Comparison of ENCODE assay signal across 29 cellular contexts in the genomic region with DNA sequence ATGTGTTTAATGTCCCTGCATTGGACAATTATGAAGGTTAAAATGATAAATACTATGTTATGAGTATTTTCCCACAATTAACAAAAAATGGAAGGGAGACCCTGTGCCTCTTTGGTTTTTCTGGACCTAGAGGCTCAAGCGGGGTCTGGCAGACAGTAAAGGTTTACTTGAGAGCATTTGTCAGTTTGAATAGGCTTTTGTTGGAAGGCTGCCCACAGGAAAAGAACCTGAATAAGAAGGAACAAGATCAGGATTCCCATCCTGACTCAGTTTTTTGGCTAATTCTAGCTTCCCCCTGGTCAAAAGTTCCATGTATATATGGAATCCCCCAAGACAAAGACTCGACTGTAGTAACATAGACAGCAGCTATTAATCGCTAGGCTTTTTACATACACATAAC.
DNase-seq lines count a peak whose midpoint lies in the region; ATAC-seq, FAIRE-seq and TF ChIP-seq lines count a peak whose summit lies in the region.
"Had no signal": no experiment of that assay in that cellular context is flagged by ENCODE, and none has a peak within 500 bp of the region (broad histone marks: within the 10 kb centered on the region; RNA-seq: fewer than 3 reads in every experiment).

No MANE protein-coding gene starts in this region.

- H4K20me1 ChIP-seq in GM23338 (replicated peaks; ENCODE audit: insufficient read depth), result no peaks in the 10 kb centered on the region

- no peak for TF ChIP-seq POLR2A in A549 (IDR thresholded peaks at IDR 0.05; ENCODE audit: low read length)

- no peaks in the 10 kb centered on the region; the same call in 2 of the 3 replicates for H3K4me1 Mint-ChIP-seq in GM23338

- no peaks in the 10 kb centered on the region for H3K27me3 ChIP-seq in GM23338 (ENCODE audit: insufficient read depth)
- H3K27me3 ChIP-seq: MG63 had no signal

- ATAC-seq in A549, result no peak
- no peak for ATAC-seq in GM23338
- ATAC-seq in GM18519 (IDR thresholded peaks at IDR 0.05; ENCODE audit: low FRiP score, unreplicated experiment), result no peak
- ATAC-seq: Panc1 had no signal

- POLR2A ChIA-PET in A549 (lab: Yijun Ruan, JAX), result no interaction called here

- no peak overlapping the region for H3K4me3 Mint-ChIP-seq in GM23338
- H3K4me3 Mint-ChIP-seq: CD4-positive, alpha-beta memory T cell had no signal

- DNase-seq in A549 (ENCODE audit: low read depth in 1 of 2, low spot score in 1 of 2), result no peak
- no peak for DNase-seq in GM23338 (ENCODE audit: low spot score)
- peak; percentile 64 for DNase-seq in dermis blood vessel endothelial cell
- DNase-seq in medulla oblongata (ENCODE audit: extremely low spot score), result peak; percentile 21
- DNase-seq in SW480 (ENCODE audit: low spot score), result no peak
- no peak for DNase-seq in cerebellar cortex (ENCODE audit: low spot score)
- DNase-seq: C1 segment of cervical spinal cord; Caco-2; CD4-positive, alpha-beta memory T cell; DMS 273 treated with DMSO at 0.1 percent for 48 hours; DMS79; GF-D8; IMR-90; KG1; MG63; NCI-H1436 treated with DMSO at 0.1 percent for 48 hours; NCI-H187 treated with DMSO at 0.1 percent for 48 hours; NCI-H2107; NCI-H446 treated with DMSO at 0.1 percent for 48 hours; NCI-H526; NCI-H82; SIG-M5; SK-N-SH; SW 1271 had no signal

- H3K9me3 ChIP-seq in A549, result no peaks in the 10 kb centered on the region
- H3K9me3 ChIP-seq: Caco-2, MG63, SK-N-SH had no signal

- H3K4me3 ChIP-seq in A549, result no peak overlapping the region
- no peak overlapping the region for H3K4me3 ChIP-seq in GM23338
- H3K4me3 ChIP-seq: MG63 had no signal

- peak overlapping the region; percentile 43; the same call in 1 of the 2 replicates for H2AFZ ChIP-seq in GM23338

- 87% methylated on average over 3 of the region's 3 CpGs for WGBS in A549 (ENCODE audit: missing lambda C conversion rate)

- no peak for TF ChIP-seq RAD21 in A549 (conservative IDR thresholded peaks at IDR 0.05 in 1 of 2, IDR thresholded peaks at IDR 0.05 in 1 of 2)

- no peak overlapping the region for H3K27ac Mint-ChIP-seq in GM23338
- H3K27ac Mint-ChIP-seq: CD4-positive, alpha-beta memory T cell had no signal

- no peaks in the 10 kb centered on the region for H3K36me3 ChIP-seq in GM23338 (ENCODE audit: insufficient read depth)
- H3K36me3 ChIP-seq: MG63 had no signal

- 0 out of 2 replicates have a peak, but pooled peaks cover 3% of the 10 kb centered on the region for H3K9me2 ChIP-seq in GM23338 (ENCODE audit: insufficient read depth)
- H3K9me2 ChIP-seq: SK-N-SH had no signal

- no peak for TF ChIP-seq CTCF in A549 (IDR thresholded peaks at IDR 0.05)
- no peak for TF ChIP-seq CTCF in GM23338 (conservative IDR thresholded peaks at IDR 0.05; ENCODE audit: low read depth in 2 of 2)

- no peak for FAIRE-seq in A549 (lab: Jason Lieb, UNC)
- FAIRE-seq: GM12891, GM19239, H54 had no signal

- no peaks in the 10 kb centered on the region for H3K79me2 ChIP-seq in GM23338 (replicated peaks; ENCODE audit: insufficient read depth)

- no peaks in the 10 kb centered on the region for H3K9me3 Mint-ChIP-seq in GM23338

- H3K27me3 Mint-ChIP-seq in GM23338 (ENCODE audit: insufficient read depth, low read depth, poor library complexity), result peaks cover 4% of the 10 kb centered on the region

- H3F3A ChIP-seq in GM23338 (replicated peaks; ENCODE audit: low read depth), result no peaks in the 10 kb centered on the region

- CTCF ChIA-PET in A549 (lab: Yijun Ruan, JAX), result interaction anchor here (0.7 kb wide), 1 partner anchor 225 kb away, joined by 3 read pairs; no protein-coding TSS in a partner anchor

- H3K4me1 ChIP-seq in A549 (peaks cover 41% of the 10 kb centered on the region), GM23338 (ENCODE audit: insufficient read depth) (no peaks in the 10 kb centered on the region)

- H3K27ac ChIP-seq in A549, result peak overlapping the region; percentile 37 to 91; a peak in 4 of 6 replicates
- H3K27ac ChIP-seq in GM23338 (ENCODE audit: low read depth), result no peak overlapping the region

- no peak for TF ChIP-seq EP300 in A549 (IDR thresholded peaks at IDR 0.05)

- H3K36me3 Mint-ChIP-seq in GM23338 (ENCODE audit: low read depth), result no peaks in the 10 kb centered on the region
- H3K36me3 Mint-ChIP-seq: CD4-positive, alpha-beta memory T cell had no signal

- H3K4me2 ChIP-seq in A549, result no peak overlapping the region
- no peak overlapping the region for H3K4me2 ChIP-seq in GM23338
- H3K4me2 ChIP-seq: SK-N-SH had no signal

TF ChIP-seq in A549, 52 proteins besides CTCF, POLR2A, EP300 and RAD21:
- TF ChIP-seq CHD2 (IDR thresholded peaks at IDR 0.05; ENCODE audit: low read length, partially characterized antibody), result no peak

TF ChIP-seq in GM23338, 12 proteins besides CTCF, POLR2A, EP300 and RAD21:
- no peak for TF ChIP-seq EZH2phosphoT487 (IDR thresholded peaks at IDR 0.05; ENCODE audit: unreplicated experiment)
- TF ChIP-seq JUNB (IDR thresholded peaks at IDR 0.05; ENCODE audit: unreplicated experiment), result no peak

Comparison
In these comparisons a context has a peak if more than half of its experiments do, and no peak if none do; other contexts are left out.
1. DNase-seq: peak in dermis blood vessel endothelial cell (single experiment) and medulla oblongata (single experiment); none in A549 (0 of 2), GM23338 (single experiment), SW480 (single experiment) and cerebellar cortex (single experiment).